ENCODE assay signal across 11 cellular contexts in the genomic region with DNA sequence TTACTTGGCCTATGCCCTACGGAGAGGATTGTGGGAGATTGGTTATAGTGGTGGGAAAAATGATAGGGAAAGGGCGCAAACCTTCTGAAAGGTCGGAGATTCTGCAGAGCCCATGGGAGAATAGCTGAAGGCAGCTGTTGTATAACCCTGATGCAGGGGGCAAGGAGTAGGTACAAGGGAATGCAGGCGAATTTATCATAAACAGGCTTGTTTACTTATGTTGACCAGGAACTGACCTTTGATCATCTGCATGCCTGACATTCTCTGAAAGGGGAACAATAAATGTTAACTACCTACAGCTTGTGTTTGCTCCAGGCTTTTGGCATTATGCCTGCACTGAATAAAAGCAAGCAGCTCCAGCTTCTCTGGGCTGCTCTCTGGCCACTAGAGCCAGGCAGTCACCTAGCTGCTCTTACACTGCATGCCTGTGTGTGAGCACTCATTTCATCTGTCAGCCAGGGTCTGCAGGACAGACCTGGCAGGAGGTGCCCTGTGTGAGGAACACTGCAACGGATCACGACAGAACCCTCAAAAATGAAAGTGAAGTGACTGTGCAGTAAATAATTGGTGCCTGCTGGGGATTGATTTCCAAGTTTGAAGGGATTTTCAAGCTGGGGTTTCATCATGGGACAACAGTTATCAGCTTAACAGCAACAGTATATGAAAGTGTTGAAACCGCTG. TPM values are rescaled to one million over a fixed set of nuclear protein-coding genes. Genes with fewer than 3 reads are reported as not detected.
DNase-seq lines count a peak whose midpoint lies in the region; ATAC-seq and TF ChIP-seq lines count a peak whose summit lies in the region.
"Had no signal": no experiment of that assay in that cellular context is flagged by ENCODE, and none has a peak within 500 bp of the region (broad histone marks: within the 10 kb centered on the region; RNA-seq: fewer than 3 reads in every experiment).

No MANE protein-coding gene starts in this region.

- H3K27me3 Mint-ChIP-seq in activated CD4-positive, alpha-beta T cell treated with anti-CD3 and anti-CD28 coated beads, Interleukin-2, amount 10 ng/mL, durations not matched to agents 24 days and 14 days = peaks cover 5% of the 10 kb centered on the region
- peaks cover 4% of the 10 kb centered on the region for H3K27me3 Mint-ChIP-seq in activated CD4-positive, alpha-beta T cell treated with anti-CD3 and anti-CD28 coated beads, Interleukin-2, amount 10 ng/mL, durations not matched to agents 7 days and 5 days
- H3K27me3 Mint-ChIP-seq in type B pancreatic cell (no peaks in the 10 kb centered on the region), osteocyte (ENCODE audit: unreplicated experiment) (peaks cover 19% of the 10 kb centered on the region)
- H3K27me3 Mint-ChIP-seq: activated naive CD4-positive, alpha-beta T cell treated with anti-CD3 and anti-CD28 coated beads, Interleukin-2, amount 10 ng/mL, durations not matched to agents 7 days and 5 days had no signal

- no peak for DNase-seq in activated CD4-positive, alpha-beta T cell treated with anti-CD3 and anti-CD28 coated beads, Interleukin-2, amount 10 ng/mL, durations not matched to agents 24 days and 14 days
- no peak for DNase-seq in activated CD4-positive, alpha-beta T cell treated with anti-CD3 and anti-CD28 coated beads, Interleukin-2, amount 10 ng/mL, durations not matched to agents 7 days and 5 days
- DNase-seq in SJSA1 (ENCODE audit: low read depth in 1 of 2, low spot score in 2 of 2) (peak; percentile 65 to 74), fibroblast of villous mesenchyme (ENCODE audit: low read depth) (peak; percentile 81), type B pancreatic cell (ENCODE audit: extremely low spot score, unreplicated experiment) (no peak), osteocyte (ENCODE audit: extremely low spot score, unreplicated experiment) (no peak), HuH-7.5 (ENCODE audit: low spot score) (no peak)
- DNase-seq: activated naive CD4-positive, alpha-beta T cell treated with anti-CD3 and anti-CD28 coated beads, Interleukin-2, amount 10 ng/mL, durations not matched to agents 7 days and 5 days; left cardiac atrium had no signal

- peaks cover 26% of the 10 kb centered on the region for H3K4me1 ChIP-seq in SJSA1 (replicated peaks)
- H3K4me1 ChIP-seq: BLaER1 had no signal

- POLR2A ChIA-PET in activated CD4-positive, alpha-beta T cell treated with anti-CD3 and anti-CD28 coated beads, Interleukin-2, amount 10 ng/mL, durations not matched to agents 7 days and 5 days (lab: Charles Lee) = no interaction called here

- H3K27ac Mint-ChIP-seq in activated CD4-positive, alpha-beta T cell treated with anti-CD3 and anti-CD28 coated beads, Interleukin-2, amount 10 ng/mL, durations not matched to agents 24 days and 14 days = no peak overlapping the region
- no peak overlapping the region for H3K27ac Mint-ChIP-seq in activated CD4-positive, alpha-beta T cell treated with anti-CD3 and anti-CD28 coated beads, Interleukin-2, amount 10 ng/mL, durations not matched to agents 7 days and 5 days
- H3K27ac Mint-ChIP-seq in type B pancreatic cell (peak overlapping the region; percentile 19), osteocyte (ENCODE audit: unreplicated experiment) (no peak overlapping the region)
- H3K27ac Mint-ChIP-seq: activated naive CD4-positive, alpha-beta T cell treated with anti-CD3 and anti-CD28 coated beads, Interleukin-2, amount 10 ng/mL, durations not matched to agents 7 days and 5 days had no signal

- H3K9me3 Mint-ChIP-seq in activated CD4-positive, alpha-beta T cell treated with anti-CD3 and anti-CD28 coated beads, Interleukin-2, amount 10 ng/mL, durations not matched to agents 24 days and 14 days = peaks cover 5% of the 10 kb centered on the region
- H3K9me3 Mint-ChIP-seq in activated CD4-positive, alpha-beta T cell treated with anti-CD3 and anti-CD28 coated beads, Interleukin-2, amount 10 ng/mL, durations not matched to agents 7 days and 5 days = peaks cover 4% of the 10 kb centered on the region
- H3K9me3 Mint-ChIP-seq in type B pancreatic cell = peaks cover 11% of the 10 kb centered on the region
- H3K9me3 Mint-ChIP-seq in osteocyte (ENCODE audit: unreplicated experiment) = no peaks in the 10 kb centered on the region
- H3K9me3 Mint-ChIP-seq: activated naive CD4-positive, alpha-beta T cell treated with anti-CD3 and anti-CD28 coated beads, Interleukin-2, amount 10 ng/mL, durations not matched to agents 7 days and 5 days had no signal

- CTCF ChIA-PET in activated CD4-positive, alpha-beta T cell treated with anti-CD3 and anti-CD28 coated beads, Interleukin-2, amount 10 ng/mL, durations not matched to agents 7 days and 5 days (lab: Charles Lee) = interaction anchor here (0.5 to 2.4 kb wide), 4 partner anchors 8 to 195 kb away, joined by 3 to 6 read pairs (median 3); no protein-coding TSS in a partner anchor

- H3K27me3 ChIP-seq in SJSA1 (replicated peaks) = no peaks in the 10 kb centered on the region
- H3K27me3 ChIP-seq: BLaER1 had no signal

- intact Hi-C loops in activated CD4-positive, alpha-beta T cell treated with anti-CD3 and anti-CD28 coated beads, Interleukin-2, amount 10 ng/mL, durations not matched to agents 24 days and 14 days (cut with micrococcal nuclease) = no loop called here

- H3K4me3 Mint-ChIP-seq in activated CD4-positive, alpha-beta T cell treated with anti-CD3 and anti-CD28 coated beads, Interleukin-2, amount 10 ng/mL, durations not matched to agents 24 days and 14 days = peak overlapping the region; percentile 12
- no peak overlapping the region for H3K4me3 Mint-ChIP-seq in activated CD4-positive, alpha-beta T cell treated with anti-CD3 and anti-CD28 coated beads, Interleukin-2, amount 10 ng/mL, durations not matched to agents 7 days and 5 days
- H3K4me3 Mint-ChIP-seq in type B pancreatic cell = no peak overlapping the region
- H3K4me3 Mint-ChIP-seq in osteocyte (ENCODE audit: unreplicated experiment) = no peak overlapping the region
- H3K4me3 Mint-ChIP-seq: activated naive CD4-positive, alpha-beta T cell treated with anti-CD3 and anti-CD28 coated beads, Interleukin-2, amount 10 ng/mL, durations not matched to agents 7 days and 5 days had no signal

- H3K27ac ChIP-seq in SJSA1 = no peak overlapping the region; the same call in 1 of the 2 replicates
- H3K27ac ChIP-seq: BLaER1 had no signal

- H3K4me1 Mint-ChIP-seq in activated CD4-positive, alpha-beta T cell treated with anti-CD3 and anti-CD28 coated beads, Interleukin-2, amount 10 ng/mL, durations not matched to agents 24 days and 14 days = peaks cover 10% of the 10 kb centered on the region
- H3K4me1 Mint-ChIP-seq in activated CD4-positive, alpha-beta T cell treated with anti-CD3 and anti-CD28 coated beads, Interleukin-2, amount 10 ng/mL, durations not matched to agents 7 days and 5 days = no peaks in the 10 kb centered on the region
- H3K4me1 Mint-ChIP-seq in type B pancreatic cell (ENCODE audit: unreplicated experiment) = peaks cover 5% of the 10 kb centered on the region
- H3K4me1 Mint-ChIP-seq in osteocyte (ENCODE audit: unreplicated experiment) = peaks cover 12% of the 10 kb centered on the region

- H3K36me3 ChIP-seq in SJSA1 = no peaks in the 10 kb centered on the region
- H3K36me3 ChIP-seq: BLaER1 had no signal

- TF ChIP-seq CTCF in fibroblast of villous mesenchyme (IDR thresholded peaks at IDR 0.05; ENCODE audit: insufficient read depth, low read depth, low read length) = no peak
- no peak for TF ChIP-seq CTCF in type B pancreatic cell (conservative IDR thresholded peaks at IDR 0.05)
- TF ChIP-seq CTCF in osteocyte (IDR thresholded peaks at IDR 0.05) = no peak

- peaks cover 5% of the 10 kb centered on the region; the same call in 1 of the 2 replicates for H3K9me3 ChIP-seq in SJSA1 (replicated peaks)

- H3K4me3 ChIP-seq in SJSA1 (no peak overlapping the region), fibroblast of villous mesenchyme (ENCODE audit: low read depth, low read length) (no peak overlapping the region)
- H3K4me3 ChIP-seq: BLaER1 had no signal

- no peaks in the 10 kb centered on the region for H3K36me3 Mint-ChIP-seq in activated CD4-positive, alpha-beta T cell treated with anti-CD3 and anti-CD28 coated beads, Interleukin-2, amount 10 ng/mL, durations not matched to agents 24 days and 14 days (ENCODE audit: low read depth)
- no peaks in the 10 kb centered on the region for H3K36me3 Mint-ChIP-seq in activated CD4-positive, alpha-beta T cell treated with anti-CD3 and anti-CD28 coated beads, Interleukin-2, amount 10 ng/mL, durations not matched to agents 7 days and 5 days (ENCODE audit: low read depth)
- H3K36me3 Mint-ChIP-seq in type B pancreatic cell = no peaks in the 10 kb centered on the region
- H3K36me3 Mint-ChIP-seq in osteocyte (ENCODE audit: unreplicated experiment) = no peaks in the 10 kb centered on the region
- H3K36me3 Mint-ChIP-seq: activated naive CD4-positive, alpha-beta T cell treated with anti-CD3 and anti-CD28 coated beads, Interleukin-2, amount 10 ng/mL, durations not matched to agents 7 days and 5 days had no signal

- no peak for ATAC-seq in HG03378 (IDR thresholded peaks at IDR 0.05; ENCODE audit: unreplicated experiment)
- ATAC-seq: left cardiac atrium had no signal

RNA-seq across cellular contexts. Expression of a gene that starts 31.1 kb away (rescaled TPM):
- not detected in 2 replicates for total RNA-seq in activated CD4-positive, alpha-beta T cell treated with anti-CD3 and anti-CD28 coated beads, Interleukin-2, amount 10 ng/mL, durations not matched to agents 24 days and 14 days
- under 1 TPM; 0.07 to 0.19 TPM for total RNA-seq in activated CD4-positive, alpha-beta T cell treated with anti-CD3 and anti-CD28 coated beads, Interleukin-2, amount 10 ng/mL, durations not matched to agents 7 days and 5 days
- total RNA-seq in SJSA1 (2014; rRNA removed; shearing (Covaris generic)) = 4.5 and 6.7 TPM in 2 replicates
- total RNA-seq in fibroblast of villous mesenchyme = under 0.01 TPM in 1 of 2 replicates, not detected in the other
- 0.60 and 2.2 TPM in 2 replicates for total RNA-seq in type B pancreatic cell (ENCODE audit: low replicate concordance)
- total RNA-seq in osteocyte = 0.63 and 1.1 TPM in 2 replicates

RNA-seq across cellular contexts. Expression of a gene that starts 51.1 kb away (rescaled TPM):
- total RNA-seq in activated CD4-positive, alpha-beta T cell treated with anti-CD3 and anti-CD28 coated beads, Interleukin-2, amount 10 ng/mL, durations not matched to agents 24 days and 14 days = 61.5 and 64.2 TPM in 2 replicates
- total RNA-seq in activated CD4-positive, alpha-beta T cell treated with anti-CD3 and anti-CD28 coated beads, Interleukin-2, amount 10 ng/mL, durations not matched to agents 7 days and 5 days = 100 to 1,000 TPM; 100 to 114 TPM
- 39.8 and 60.4 TPM in 2 replicates for total RNA-seq in SJSA1 (2014; rRNA removed; shearing (Covaris generic))
- 25.9 and 34.5 TPM in 2 replicates for total RNA-seq in fibroblast of villous mesenchyme
- 14.3 and 15.8 TPM in 2 replicates for total RNA-seq in type B pancreatic cell (ENCODE audit: low replicate concordance)
- 26.8 and 27.3 TPM in 2 replicates for total RNA-seq in osteocyte

Comparison
In these comparisons a context has a peak if more than half of its experiments do, and no peak if none do; other contexts are left out.
1. DNase-seq: peak in SJSA1 (2 of 2) and fibroblast of villous mesenchyme (single experiment); none in activated CD4-positive, alpha-beta T cell treated with anti-CD3 and anti-CD28 coated beads, Interleukin-2, amount 10 ng/mL, durations not matched to agents 24 days and 14 days (single experiment), activated CD4-positive, alpha-beta T cell treated with anti-CD3 and anti-CD28 coated beads, Interleukin-2, amount 10 ng/mL, durations not matched to agents 7 days and 5 days (single experiment), type B pancreatic cell (single experiment), osteocyte (single experiment) and HuH-7.5 (single experiment).